ENCODE assay signal across 17 cellular contexts in the genomic region with DNA sequence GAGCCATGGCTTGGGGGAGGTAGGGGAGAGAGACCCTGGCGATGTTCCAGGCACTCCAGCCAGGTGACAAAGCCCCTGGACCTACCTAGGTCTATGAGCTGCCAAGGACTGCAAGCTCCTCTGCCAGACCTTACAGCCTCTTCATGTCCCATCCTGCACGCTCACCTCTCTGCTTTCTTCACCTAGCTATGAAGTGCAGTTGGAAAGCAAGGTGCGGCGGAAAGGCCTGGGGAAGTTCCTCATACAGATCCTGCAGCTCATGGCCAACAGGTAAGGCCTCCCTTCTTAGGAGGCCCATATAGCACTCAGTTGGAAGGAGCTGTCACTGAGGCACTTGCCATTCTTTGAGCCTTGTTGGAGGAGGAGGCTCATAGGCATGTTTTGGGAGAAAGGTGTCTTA. TPM values are rescaled to one million over a fixed set of nuclear protein-coding genes. Genes with fewer than 3 reads are reported as not detected.
DNase-seq lines count a peak whose midpoint lies in the region; ATAC-seq and TF ChIP-seq lines count a peak whose summit lies in the region.
"Had no signal": no experiment of that assay in that cellular context is flagged by ENCODE, and none has a peak within 500 bp of the region (broad histone marks: within the 10 kb centered on the region; RNA-seq: fewer than 3 reads in every experiment).

No MANE protein-coding gene starts in this region.

- no peaks in the 10 kb centered on the region for H3K9me3 Mint-ChIP-seq in MCF 10A (ENCODE audit: unreplicated experiment)
- no peaks in the 10 kb centered on the region for H3K9me3 Mint-ChIP-seq in activated CD8-positive, alpha-beta T cell treated with anti-CD3 and anti-CD28 coated beads for 36 hours
- H3K9me3 Mint-ChIP-seq: naive B cell had no signal

- H3K27me3 ChIP-seq in breast epithelium (no peaks in the 10 kb centered on the region), esophagus squamous epithelium (no peaks in the 10 kb centered on the region), suprapubic skin (no peaks in the 10 kb centered on the region), tibial nerve (no peaks in the 10 kb centered on the region)
- H3K27me3 ChIP-seq: hepatocyte, transverse colon had no signal

- TF ChIP-seq CTCF in breast epithelium (IDR thresholded peaks at IDR 0.05), result no peak
- TF ChIP-seq CTCF in MCF 10A (IDR thresholded peaks at IDR 0.05; ENCODE audit: unreplicated experiment), result no peak
- TF ChIP-seq CTCF in activated CD8-positive, alpha-beta T cell treated with anti-CD3 and anti-CD28 coated beads for 36 hours (IDR thresholded peaks at IDR 0.05), result no peak
- no peak for TF ChIP-seq CTCF in esophagus squamous epithelium (IDR thresholded peaks at IDR 0.05)
- TF ChIP-seq CTCF in suprapubic skin (IDR thresholded peaks at IDR 0.05), result no peak
- no peak for TF ChIP-seq CTCF in tibial nerve (IDR thresholded peaks at IDR 0.05)

- H3K4me3 Mint-ChIP-seq in MCF 10A (ENCODE audit: unreplicated experiment), result no peak overlapping the region
- H3K4me3 Mint-ChIP-seq in activated CD8-positive, alpha-beta T cell treated with anti-CD3 and anti-CD28 coated beads for 36 hours, result peak overlapping the region; percentile 0

- no peak overlapping the region for H3K27ac Mint-ChIP-seq in MCF 10A (ENCODE audit: low read depth, unreplicated experiment)
- H3K27ac Mint-ChIP-seq in activated CD8-positive, alpha-beta T cell treated with anti-CD3 and anti-CD28 coated beads for 36 hours, result peak overlapping the region; percentile 85

- ATAC-seq in activated CD8-positive, alpha-beta T cell treated with anti-CD3 and anti-CD28 coated beads for 36 hours, result no peak
- no peak for ATAC-seq in GM21619 (IDR thresholded peaks at IDR 0.05; ENCODE audit: unreplicated experiment)
- ATAC-seq: sciatic nerve had no signal

- H3K36me3 ChIP-seq in breast epithelium (no peaks in the 10 kb centered on the region), esophagus squamous epithelium (peaks cover 0 to 73% (median 17%) of the 10 kb centered on the region in 3 donors), suprapubic skin (peaks cover 38% of the 10 kb centered on the region), tibial nerve (peaks cover 0 to 63% (median 8%) of the 10 kb centered on the region in 3 donors)

- intact Hi-C loops in breast epithelium (cut with DNase I; ENCODE audit: low total_unique reads), result no loop called here
- intact Hi-C loops in MCF 10A (cut with micrococcal nuclease), result no loop called here
- intact Hi-C loops in activated CD8-positive, alpha-beta T cell treated with anti-CD3 and anti-CD28 coated beads for 36 hours (cut with micrococcal nuclease), result no loop called here
- intact Hi-C loops in esophagus squamous epithelium (cut with DNase I), result no loop called here

- POLR2A ChIA-PET in MCF 10A (lab: Yijun Ruan, JAX), result no interaction called here
- POLR2A ChIA-PET in activated CD8-positive, alpha-beta T cell treated with anti-CD3 and anti-CD28 coated beads for 36 hours (lab: Charles Lee), result interaction anchor here (1.2 to 1.8 kb wide), 3 partner anchors 9 to 33 kb away, joined by 3 to 13 read pairs (median 4); partner anchors contain the start of gene OTUB1

- no peaks in the 10 kb centered on the region for H3K9me3 ChIP-seq in breast epithelium
- no peaks in the 10 kb centered on the region for H3K9me3 ChIP-seq in esophagus squamous epithelium
- H3K9me3 ChIP-seq in suprapubic skin, result no peaks in the 10 kb centered on the region
- no peaks in the 10 kb centered on the region for H3K9me3 ChIP-seq in tibial nerve
- H3K9me3 ChIP-seq: transverse colon had no signal

- no TSS peak for BruUV-seq in MCF 10A (replicated peaks; lab: Mats Ljungman, UMichigan)

- CTCF ChIA-PET in MCF 10A (lab: Yijun Ruan, JAX), result interaction anchor here (3.2 kb wide), 1 partner anchor 115 kb away, joined by 29 read pairs; the partner anchor contains the start of gene MARK2
- CTCF ChIA-PET in activated CD8-positive, alpha-beta T cell treated with anti-CD3 and anti-CD28 coated beads for 36 hours (lab: Charles Lee), result interaction anchor here (0.7 to 1.8 kb wide), 5 partner anchors 9 to 214 kb away, joined by 3 to 6 read pairs (median 4); partner anchors contain the start of gene ZFTA

- 0 to 71% methylated on average over 3 to 4 of the region's 4 CpGs for WGBS in esophagus squamous epithelium, 2 donors
- 37% methylated on average over 4 of the region's 4 CpGs for WGBS in suprapubic skin
- 96 to 100% methylated on average over 4 of the region's 4 CpGs for WGBS in tibial nerve, 2 donors

- H3K4me1 Mint-ChIP-seq in MCF 10A (ENCODE audit: insufficient read depth, unreplicated experiment), result no peaks in the 10 kb centered on the region
- peaks cover 28% of the 10 kb centered on the region for H3K4me1 Mint-ChIP-seq in activated CD8-positive, alpha-beta T cell treated with anti-CD3 and anti-CD28 coated beads for 36 hours (ENCODE audit: low read depth)

- H3K36me3 Mint-ChIP-seq in MCF 10A (ENCODE audit: insufficient read depth, unreplicated experiment), result peaks cover 68% of the 10 kb centered on the region
- peaks cover 21% of the 10 kb centered on the region for H3K36me3 Mint-ChIP-seq in activated CD8-positive, alpha-beta T cell treated with anti-CD3 and anti-CD28 coated beads for 36 hours (ENCODE audit: low read depth)

- DNase-seq in breast epithelium (ENCODE audit: low spot score in 2 of 2) (no peak), MCF 10A (ENCODE audit: unreplicated experiment) (no peak), esophagus squamous epithelium (lab: John Stamatoyannopoulos, UW) (no peak), suprapubic skin (ENCODE audit: low spot score in 2 of 2) (no peak), tibial nerve (ENCODE audit: low spot score in 2 of 2) (no peak), H4 (ENCODE audit: low spot score) (no peak)
- no peak for DNase-seq in activated CD8-positive, alpha-beta T cell treated with anti-CD3 and anti-CD28 coated beads for 36 hours
- DNase-seq: activated effector memory CD4-positive, alpha-beta T cell treated with anti-CD3 and anti-CD28 coated beads, Interleukin-2, amount 50 U/mL, for 16 hours; islet precursor cell; naive B cell; NCI-H2029 treated with DMSO at 0.1 percent for 48 hours; NCI-H446 treated with DMSO at 0.1 percent for 48 hours; transverse colon had no signal

- H3K4me1 ChIP-seq in breast epithelium (no peaks in the 10 kb centered on the region), esophagus squamous epithelium (peaks cover 2 to 40% (median 6%) of the 10 kb centered on the region in 3 donors), suprapubic skin (peaks cover 19% of the 10 kb centered on the region), tibial nerve (no peaks in the 10 kb centered on the region)
- H3K4me1 ChIP-seq: parathyroid adenoma, transverse colon had no signal

- TF ChIP-seq POLR2A in breast epithelium (IDR thresholded peaks at IDR 0.05) (no peak), esophagus squamous epithelium (IDR thresholded peaks at IDR 0.05) (no peak), suprapubic skin (IDR thresholded peaks at IDR 0.05) (no peak), tibial nerve (IDR thresholded peaks at IDR 0.05) (no peak)

- H3K4me3 ChIP-seq in breast epithelium (peak overlapping the region in 1 of 3 donors; percentile 31), esophagus squamous epithelium (peak overlapping the region in 2 of 4 donors; percentile 0 to 3), suprapubic skin (peak overlapping the region; percentile 1), tibial nerve (no peak overlapping the region)
- H3K4me3 ChIP-seq: hepatocyte, transverse colon had no signal

- TF ChIP-seq EP300 in suprapubic skin (IDR thresholded peaks at IDR 0.05) (no peak), tibial nerve (IDR thresholded peaks at IDR 0.05) (no peak)

- no peaks in the 10 kb centered on the region for H3K27me3 Mint-ChIP-seq in MCF 10A (ENCODE audit: insufficient read depth, unreplicated experiment)
- no peaks in the 10 kb centered on the region for H3K27me3 Mint-ChIP-seq in activated CD8-positive, alpha-beta T cell treated with anti-CD3 and anti-CD28 coated beads for 36 hours
- H3K27me3 Mint-ChIP-seq: naive B cell had no signal

- H3K27ac ChIP-seq in breast epithelium (peak overlapping the region; percentile 22 to 75), esophagus squamous epithelium (peak overlapping the region; percentile 68 to 86 (median 80)), suprapubic skin (peak overlapping the region; percentile 59), tibial nerve (no peak overlapping the region)
- H3K27ac ChIP-seq: hepatocyte, parathyroid adenoma, transverse colon had no signal

RNA-seq across cellular contexts. Expression of gene NAA40, which starts 13.8 kb away (rescaled TPM):
- 10 to 100 TPM in 2 of 3 donors, 1 to 10 TPM in 1; 5.9 to 27.4 (median 19.7) TPM for total RNA-seq in breast epithelium
- total RNA-seq in MCF 10A (2022), result 11.7 and 13.4 TPM in 2 replicates
- 10 to 100 TPM; 18.5 to 20.5 TPM for total RNA-seq in activated CD8-positive, alpha-beta T cell treated with anti-CD3 and anti-CD28 coated beads for 36 hours
- total RNA-seq in esophagus squamous epithelium, result 10 to 100 TPM in 3 of 4 donors, 1 to 10 TPM in 1; 9.8 to 13.2 (median 11.2) TPM
- 10 to 100 TPM in 1 of 4 donors, 1 to 10 TPM in 3; 5.4 to 19.2 (median 8.2) TPM for total RNA-seq in suprapubic skin
- 10 to 100 TPM in 1 of 4 donors, 1 to 10 TPM in 3; 4.9 to 13.5 (median 5.6) TPM for total RNA-seq in tibial nerve
- total RNA-seq in H4 (2014; rRNA removed; shearing (Covaris generic)), result 6.1 and 10.5 TPM in 2 replicates

RNA-seq across cellular contexts. Expression of gene COX8A, which starts 21.9 kb away (rescaled TPM):
- total RNA-seq in breast epithelium, result 100 to 1,000 TPM; 257 to 326 (median 293) TPM
- total RNA-seq in MCF 10A (2022), result 461 and 466 TPM in 2 replicates
- 100 to 1,000 TPM; 436 to 497 TPM for total RNA-seq in activated CD8-positive, alpha-beta T cell treated with anti-CD3 and anti-CD28 coated beads for 36 hours
- 100 to 1,000 TPM; 417 to 745 (median 637) TPM for total RNA-seq in esophagus squamous epithelium
- 100 to 1,000 TPM; 352 to 718 (median 708) TPM for total RNA-seq in suprapubic skin
- 100 to 1,000 TPM; 337 to 421 (median 383) TPM for total RNA-seq in tibial nerve
- 745 and 794 TPM in 2 replicates for total RNA-seq in H4 (2014; rRNA removed; shearing (Covaris generic))

RNA-seq across cellular contexts. Expression of gene OTUB1, which starts 33.7 kb away (rescaled TPM):
- total RNA-seq in breast epithelium (10 to 100 TPM; 50.9 to 81.4 (median 79.3) TPM), MCF 10A (2022) (50.9 and 56.0 TPM in 2 replicates), esophagus squamous epithelium (10 to 100 TPM; 82.0 to 97.3 (median 89.7) TPM), suprapubic skin (100 to 1,000 TPM in 1 of 4 donors, 10 to 100 TPM in 3; 78.4 to 117 (median 93.5) TPM), tibial nerve (10 to 100 TPM; 35.0 to 86.7 (median 50.4) TPM)
- 10 to 100 TPM; 70.1 to 73.9 TPM for total RNA-seq in activated CD8-positive, alpha-beta T cell treated with anti-CD3 and anti-CD28 coated beads for 36 hours
- total RNA-seq in H4 (2014; rRNA removed; shearing (Covaris generic)), result 48.9 and 69.0 TPM in 2 replicates

RNA-seq across cellular contexts. Expression of gene RCOR2, which starts 35.6 kb away (rescaled TPM):
- total RNA-seq in breast epithelium (under 1 TPM; 0.16 to 0.33 (median 0.29) TPM), MCF 10A (2022) (0.15 TPM in 1 of 2 replicates, not detected in the other), esophagus squamous epithelium (under 1 TPM in 3 of 4 donors, not detected in 1; 0.19 to 0.49 (median 0.22) TPM), suprapubic skin (under 1 TPM in 2 of 4 donors, not detected in 2; 0.21 to 0.34 TPM), tibial nerve (1 to 10 TPM in 1 of 4 donors, under 1 TPM in 1, not detected in 2; 0.22 to 1.6 TPM)
- 1 to 10 TPM in 1 of 2 experiments, under 1 TPM in 1; 0.61 to 2.1 TPM for total RNA-seq in activated CD8-positive, alpha-beta T cell treated with anti-CD3 and anti-CD28 coated beads for 36 hours
- total RNA-seq in H4 (2014; rRNA removed; shearing (Covaris generic)), result 0.49 and 0.66 TPM in 2 replicates

Comparison
In these comparisons a context has a peak if more than half of its experiments do, and no peak if none do; other contexts are left out.
1. H3K27ac ChIP-seq: peak in breast epithelium (2 of 2), esophagus squamous epithelium (4 of 4) and suprapubic skin (single experiment); none in tibial nerve (0 of 4).